1 cellular context compared by ENCODE assay signal in genomic region chr3:32510075-32510724, GRCh38.
A peak's percentile ranks its signal among the peaks of the same experiment; 100 is the strongest.
TF ChIP-seq lines count a peak whose summit lies in the region.

No MANE protein-coding gene starts in this region.

TF ChIP-seq in HepG2, 621 proteins besides CTCF, POLR2A, EP300 and RAD21 (continued from another document and continues in another):
- no peak for TF ChIP-seq PHF5A (CRISPR knock-in tag; IDR thresholded peaks at IDR 0.05; ENCODE audit: low read depth, unreplicated experiment)
- TF ChIP-seq ZNF343 (CRISPR knock-in tag; IDR thresholded peaks at IDR 0.05), result no peak
- TF ChIP-seq HMGXB4 (CRISPR knock-in tag; IDR thresholded peaks at IDR 0.05; ENCODE audit: borderline replicate concordance in 1 of 2, low read depth in 1 of 2), result peak in 1 of 2 experiments; percentile 51; a peak in 1 of 4 replicates
- peak; percentile 50 for TF ChIP-seq CEBPG (CRISPR knock-in tag; IDR thresholded peaks at IDR 0.05)
- no peak for TF ChIP-seq AHR (CRISPR knock-in tag; IDR thresholded peaks at IDR 0.05)
- TF ChIP-seq ZNF780A (CRISPR knock-in tag; IDR thresholded peaks at IDR 0.05), result no peak
- no peak for TF ChIP-seq SATB2 (CRISPR knock-in tag; IDR thresholded peaks at IDR 0.05)
- no peak for TF ChIP-seq MXD3 (CRISPR knock-in tag; IDR thresholded peaks at IDR 0.05)
- peak in 1 of 2 experiments; percentile 45; a peak in 1 of 4 replicates for TF ChIP-seq KLF16 (CRISPR knock-in tag; IDR thresholded peaks at IDR 0.05)
- 0 out of 2 replicates have a peak, but pooled peaks have one; percentile 25 for TF ChIP-seq YEATS2 (CRISPR knock-in tag; IDR thresholded peaks at IDR 0.05; ENCODE audit: borderline replicate concordance)
- no peak for TF ChIP-seq FIP1L1 (IDR thresholded peaks at IDR 0.05; ENCODE audit: borderline replicate concordance, insufficient read depth, low read depth, low read length)
- TF ChIP-seq CCDC6 (CRISPR knock-in tag; IDR thresholded peaks at IDR 0.05), result no peak
- TF ChIP-seq DDIT3 (CRISPR knock-in tag; IDR thresholded peaks at IDR 0.05), result no peak
- peak; percentile 99 for TF ChIP-seq STAG1 (CRISPR knock-in tag; IDR thresholded peaks at IDR 0.05)
- TF ChIP-seq HINFP (CRISPR knock-in tag; IDR thresholded peaks at IDR 0.05; ENCODE audit: low read depth), result no peak
- TF ChIP-seq SMAD1 (CRISPR knock-in tag; IDR thresholded peaks at IDR 0.05; ENCODE audit: borderline replicate concordance, low read depth), result no peak
- no peak for TF ChIP-seq SALL2 (CRISPR knock-in tag; IDR thresholded peaks at IDR 0.05)
- TF ChIP-seq GATAD2A (CRISPR knock-in tag; IDR thresholded peaks at IDR 0.05), result peak; percentile 27; the same call in 1 of the 2 replicates
- TF ChIP-seq ZNF275 (CRISPR knock-in tag; IDR thresholded peaks at IDR 0.05; ENCODE audit: borderline replicate concordance), result no peak
- no peak for TF ChIP-seq AKNA (CRISPR knock-in tag; IDR thresholded peaks at IDR 0.05; ENCODE audit: borderline replicate concordance)
- TF ChIP-seq SRSF4 (IDR thresholded peaks at IDR 0.05; ENCODE audit: low read depth, low read length, poor library complexity, severe bottlenecking), result no peak
- no peak for TF ChIP-seq NFAT5 (CRISPR knock-in tag; IDR thresholded peaks at IDR 0.05)
- TF ChIP-seq HDAC1 (CRISPR knock-in tag; IDR thresholded peaks at IDR 0.05), result no peak
- 0 out of 2 replicates have a peak, but pooled peaks have one; percentile 40 for TF ChIP-seq MXD4 (CRISPR knock-in tag; IDR thresholded peaks at IDR 0.05)
- TF ChIP-seq ZNF782 (CRISPR knock-in tag; IDR thresholded peaks at IDR 0.05; ENCODE audit: borderline replicate concordance), result no peak
- TF ChIP-seq FOXP1 (IDR thresholded peaks at IDR 0.05), result no peak
- TF ChIP-seq FOXP1 (CRISPR knock-in tag; IDR thresholded peaks at IDR 0.05), result no peak
- 0 out of 2 replicates have a peak, but pooled peaks have one; percentile 27 for TF ChIP-seq FOXA3 (CRISPR knock-in tag; IDR thresholded peaks at IDR 0.05)
- TF ChIP-seq ZNF530 (CRISPR knock-in tag; IDR thresholded peaks at IDR 0.05; ENCODE audit: low read depth), result no peak
- TF ChIP-seq IRF2 (CRISPR knock-in tag; IDR thresholded peaks at IDR 0.05), result 0 out of 2 replicates have a peak, but pooled peaks have one; percentile 41
- no peak for TF ChIP-seq HMGA1 (CRISPR knock-in tag; conservative IDR thresholded peaks at IDR 0.05)
- 0 out of 2 replicates have a peak, but pooled peaks have one; percentile 26 for TF ChIP-seq DRAP1 (CRISPR knock-in tag; IDR thresholded peaks at IDR 0.05)
- 0 out of 2 replicates have a peak, but pooled peaks have one; percentile 15 for TF ChIP-seq BCL6 (CRISPR knock-in tag; IDR thresholded peaks at IDR 0.05)
- TF ChIP-seq GTF3A (CRISPR knock-in tag; conservative IDR thresholded peaks at IDR 0.05), result no peak
- no peak for TF ChIP-seq ZNF674 (CRISPR knock-in tag; IDR thresholded peaks at IDR 0.05; ENCODE audit: low read depth)
- no peak for TF ChIP-seq RBAK (CRISPR knock-in tag; IDR thresholded peaks at IDR 0.05)
- TF ChIP-seq NFE2L2 (IDR thresholded peaks at IDR 0.05; ENCODE audit: low read length), result no peak
- no peak for TF ChIP-seq ZBTB34 (CRISPR knock-in tag; IDR thresholded peaks at IDR 0.05)
- no peak for TF ChIP-seq SIX4 (CRISPR knock-in tag; IDR thresholded peaks at IDR 0.05)
- TF ChIP-seq TFDP1 (CRISPR knock-in tag; IDR thresholded peaks at IDR 0.05; ENCODE audit: borderline replicate concordance), result no peak
- TF ChIP-seq NR0B2 (CRISPR knock-in tag; IDR thresholded peaks at IDR 0.05), result no peak
- no peak for TF ChIP-seq MAFG (CRISPR knock-in tag; IDR thresholded peaks at IDR 0.05)
- no peak for TF ChIP-seq ZNF329 (CRISPR knock-in tag; IDR thresholded peaks at IDR 0.05; ENCODE audit: low read depth)
- TF ChIP-seq MIXL1 (CRISPR knock-in tag; IDR thresholded peaks at IDR 0.05), result peak; percentile 66; the same call in 1 of the 2 replicates
- TF ChIP-seq MIER3 (CRISPR knock-in tag; IDR thresholded peaks at IDR 0.05; ENCODE audit: borderline replicate concordance), result 0 out of 2 replicates have a peak, but pooled peaks have one; percentile 21
- TF ChIP-seq ZNF20 (CRISPR knock-in tag; IDR thresholded peaks at IDR 0.05), result no peak
- no peak for TF ChIP-seq ZNF510 (CRISPR knock-in tag; IDR thresholded peaks at IDR 0.05; ENCODE audit: low read depth)
- no peak for TF ChIP-seq ELF3 (CRISPR knock-in tag; IDR thresholded peaks at IDR 0.05)
- TF ChIP-seq ZBTB42 (CRISPR knock-in tag; IDR thresholded peaks at IDR 0.05), result no peak
